In genomic region chr4:116453127-116453526, GRCh38 we compare ENCODE assay signal across 24 cellular contexts.
"Had no signal": no experiment of that assay in that cellular context is flagged by ENCODE, and none has a peak within 500 bp of the region (broad histone marks: within the 10 kb centered on the region; RNA-seq: fewer than 3 reads in every experiment).

No MANE protein-coding gene starts in this region.

- H3K27ac ChIP-seq: dorsolateral prefrontal cortex, neural progenitor cell, prostate gland, right atrium auricular region, sigmoid colon, stomach, tibial artery had no signal

- H3K9me3 Mint-ChIP-seq: memory B cell, nephron, neural progenitor cell, type B pancreatic cell had no signal

- H3K36me3 ChIP-seq: neural progenitor cell, prostate gland, right atrium auricular region, sigmoid colon, stomach, tibial artery had no signal

- H3K27ac Mint-ChIP-seq: memory B cell; naive thymus-derived CD4-positive, alpha-beta T cell; nephron; neural progenitor cell; stimulated activated effector memory CD8-positive, alpha-beta T cell treated with anti-CD3 and anti-CD28 coated beads, Interleukin-12 subunit alpha, Interleukin-12 subunit beta, amount 100 ng/mL, for 72 hours; type B pancreatic cell had no signal

- H3K4me1 Mint-ChIP-seq: memory B cell; naive thymus-derived CD4-positive, alpha-beta T cell; nephron; neural progenitor cell; stimulated activated effector memory CD8-positive, alpha-beta T cell treated with anti-CD3 and anti-CD28 coated beads, Interleukin-12 subunit alpha, Interleukin-12 subunit beta, amount 100 ng/mL, for 72 hours had no signal

- H3K4me1 ChIP-seq: neural progenitor cell, prostate gland, right atrium auricular region, sigmoid colon, stomach, tibial artery had no signal

- H3K9ac ChIP-seq: neural progenitor cell had no signal

- DNase-seq: cortex of kidney; dorsolateral prefrontal cortex; effector CD4-positive, alpha-beta T cell; hypothalamus; midbrain; naive thymus-derived CD4-positive, alpha-beta T cell; nucleus accumbens; sigmoid colon; stimulated activated CD4-positive, alpha-beta T cell treated with anti-CD3 and anti-CD28 coated beads, Interleukin-2, amount 100 ng/mL, for 24 hours; stimulated activated CD4-positive, alpha-beta T cell treated with anti-CD3 and anti-CD28 coated beads, Interleukin-4, amount 100 ng/mL, for 24 hours; stimulated activated naive CD4-positive, alpha-beta T cell treated with Interleukin-2 at 50 U/mL for 16 hours; stomach; tibial artery had no signal

- H3K27me3 Mint-ChIP-seq: memory B cell; naive thymus-derived CD4-positive, alpha-beta T cell; type B pancreatic cell had no signal

- ATAC-seq: left lobe of liver; naive thymus-derived CD4-positive, alpha-beta T cell; stimulated activated effector memory CD8-positive, alpha-beta T cell treated with anti-CD3 and anti-CD28 coated beads, Interleukin-12 subunit alpha, Interleukin-12 subunit beta, amount 100 ng/mL, for 72 hours had no signal

- H3K9me3 ChIP-seq: prostate gland, right atrium auricular region, sigmoid colon, tibial artery had no signal

- H3K4me3 Mint-ChIP-seq: memory B cell; naive thymus-derived CD4-positive, alpha-beta T cell; nephron; neural progenitor cell; stimulated activated effector memory CD8-positive, alpha-beta T cell treated with anti-CD3 and anti-CD28 coated beads, Interleukin-12 subunit alpha, Interleukin-12 subunit beta, amount 100 ng/mL, for 72 hours; type B pancreatic cell had no signal

- H2AFZ ChIP-seq: neural progenitor cell had no signal

- H3K27me3 ChIP-seq: dorsolateral prefrontal cortex, neural progenitor cell, right atrium auricular region, sigmoid colon, stomach, tibial artery had no signal

- FAIRE-seq: keratinocyte, urothelium cell line had no signal

- H3K4me2 ChIP-seq: neural progenitor cell had no signal

- H3K4me3 ChIP-seq: dorsolateral prefrontal cortex, lung, neural progenitor cell, prostate gland, right atrium auricular region, sigmoid colon, stomach, tibial artery had no signal

- H3K36me3 Mint-ChIP-seq: memory B cell; naive thymus-derived CD4-positive, alpha-beta T cell; neural progenitor cell; stimulated activated effector memory CD8-positive, alpha-beta T cell treated with anti-CD3 and anti-CD28 coated beads, Interleukin-12 subunit alpha, Interleukin-12 subunit beta, amount 100 ng/mL, for 72 hours; type B pancreatic cell had no signal
